Comparison of ENCODE assay signal across 1 cellular context in the genomic region with DNA sequence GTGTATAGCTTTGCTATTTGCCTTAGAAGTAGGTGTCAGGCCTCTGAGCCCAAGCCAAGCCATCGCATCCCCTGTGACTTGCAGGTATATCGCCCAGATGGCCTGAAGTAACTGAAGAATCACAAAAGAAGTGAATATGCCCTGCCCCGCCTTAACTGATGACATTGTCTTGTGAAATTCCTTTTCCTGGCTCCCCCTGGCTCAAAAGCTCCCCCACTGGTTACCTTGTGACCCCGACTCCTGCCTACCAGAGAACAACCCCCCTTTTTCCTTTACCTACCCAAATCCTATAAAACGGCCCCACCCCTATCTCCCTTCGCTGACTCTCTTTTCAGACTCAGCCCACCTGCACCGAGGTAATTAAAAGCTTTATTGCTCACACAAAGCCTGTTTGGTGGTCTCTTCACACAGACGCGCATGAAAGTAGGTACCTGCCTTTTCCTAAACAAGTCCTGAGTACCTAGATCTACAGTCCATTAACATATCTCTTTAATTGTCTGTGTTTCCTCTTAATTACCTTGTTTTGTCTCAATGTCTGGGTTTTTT.
TF ChIP-seq lines count a peak whose summit lies in the region.

No MANE protein-coding gene starts in this region.

TF ChIP-seq in H1, 55 proteins besides CTCF, POLR2A, EP300 and RAD21 (continued from another document):
- TF ChIP-seq RXRA (IDR thresholded peaks at IDR 0.05; ENCODE audit: insufficient read depth, low read depth, low read length) (0 out of 2 replicates have a peak, but pooled peaks have one; percentile 35), TEAD4 (IDR thresholded peaks at IDR 0.05; ENCODE audit: low read depth, low read length) (peak; percentile 56; the same call in 1 of the 2 replicates), POLR2AphosphoS5 (IDR thresholded peaks at IDR 0.05; ENCODE audit: low read depth, low read length) (peak; percentile 73; the same call in 1 of the 2 replicates), CHD2 (IDR thresholded peaks at IDR 0.05; ENCODE audit: low read length) (peak; percentile 55; the same call in 1 of the 2 replicates), NANOG (IDR thresholded peaks at IDR 0.05; ENCODE audit: insufficient read depth, low read depth, low read length, poor library complexity, severe bottlenecking) (peak; percentile 93), CEBPB (IDR thresholded peaks at IDR 0.05; ENCODE audit: low read depth, low read length) (peak; percentile 58)
- TF ChIP-seq, protein P1, sequence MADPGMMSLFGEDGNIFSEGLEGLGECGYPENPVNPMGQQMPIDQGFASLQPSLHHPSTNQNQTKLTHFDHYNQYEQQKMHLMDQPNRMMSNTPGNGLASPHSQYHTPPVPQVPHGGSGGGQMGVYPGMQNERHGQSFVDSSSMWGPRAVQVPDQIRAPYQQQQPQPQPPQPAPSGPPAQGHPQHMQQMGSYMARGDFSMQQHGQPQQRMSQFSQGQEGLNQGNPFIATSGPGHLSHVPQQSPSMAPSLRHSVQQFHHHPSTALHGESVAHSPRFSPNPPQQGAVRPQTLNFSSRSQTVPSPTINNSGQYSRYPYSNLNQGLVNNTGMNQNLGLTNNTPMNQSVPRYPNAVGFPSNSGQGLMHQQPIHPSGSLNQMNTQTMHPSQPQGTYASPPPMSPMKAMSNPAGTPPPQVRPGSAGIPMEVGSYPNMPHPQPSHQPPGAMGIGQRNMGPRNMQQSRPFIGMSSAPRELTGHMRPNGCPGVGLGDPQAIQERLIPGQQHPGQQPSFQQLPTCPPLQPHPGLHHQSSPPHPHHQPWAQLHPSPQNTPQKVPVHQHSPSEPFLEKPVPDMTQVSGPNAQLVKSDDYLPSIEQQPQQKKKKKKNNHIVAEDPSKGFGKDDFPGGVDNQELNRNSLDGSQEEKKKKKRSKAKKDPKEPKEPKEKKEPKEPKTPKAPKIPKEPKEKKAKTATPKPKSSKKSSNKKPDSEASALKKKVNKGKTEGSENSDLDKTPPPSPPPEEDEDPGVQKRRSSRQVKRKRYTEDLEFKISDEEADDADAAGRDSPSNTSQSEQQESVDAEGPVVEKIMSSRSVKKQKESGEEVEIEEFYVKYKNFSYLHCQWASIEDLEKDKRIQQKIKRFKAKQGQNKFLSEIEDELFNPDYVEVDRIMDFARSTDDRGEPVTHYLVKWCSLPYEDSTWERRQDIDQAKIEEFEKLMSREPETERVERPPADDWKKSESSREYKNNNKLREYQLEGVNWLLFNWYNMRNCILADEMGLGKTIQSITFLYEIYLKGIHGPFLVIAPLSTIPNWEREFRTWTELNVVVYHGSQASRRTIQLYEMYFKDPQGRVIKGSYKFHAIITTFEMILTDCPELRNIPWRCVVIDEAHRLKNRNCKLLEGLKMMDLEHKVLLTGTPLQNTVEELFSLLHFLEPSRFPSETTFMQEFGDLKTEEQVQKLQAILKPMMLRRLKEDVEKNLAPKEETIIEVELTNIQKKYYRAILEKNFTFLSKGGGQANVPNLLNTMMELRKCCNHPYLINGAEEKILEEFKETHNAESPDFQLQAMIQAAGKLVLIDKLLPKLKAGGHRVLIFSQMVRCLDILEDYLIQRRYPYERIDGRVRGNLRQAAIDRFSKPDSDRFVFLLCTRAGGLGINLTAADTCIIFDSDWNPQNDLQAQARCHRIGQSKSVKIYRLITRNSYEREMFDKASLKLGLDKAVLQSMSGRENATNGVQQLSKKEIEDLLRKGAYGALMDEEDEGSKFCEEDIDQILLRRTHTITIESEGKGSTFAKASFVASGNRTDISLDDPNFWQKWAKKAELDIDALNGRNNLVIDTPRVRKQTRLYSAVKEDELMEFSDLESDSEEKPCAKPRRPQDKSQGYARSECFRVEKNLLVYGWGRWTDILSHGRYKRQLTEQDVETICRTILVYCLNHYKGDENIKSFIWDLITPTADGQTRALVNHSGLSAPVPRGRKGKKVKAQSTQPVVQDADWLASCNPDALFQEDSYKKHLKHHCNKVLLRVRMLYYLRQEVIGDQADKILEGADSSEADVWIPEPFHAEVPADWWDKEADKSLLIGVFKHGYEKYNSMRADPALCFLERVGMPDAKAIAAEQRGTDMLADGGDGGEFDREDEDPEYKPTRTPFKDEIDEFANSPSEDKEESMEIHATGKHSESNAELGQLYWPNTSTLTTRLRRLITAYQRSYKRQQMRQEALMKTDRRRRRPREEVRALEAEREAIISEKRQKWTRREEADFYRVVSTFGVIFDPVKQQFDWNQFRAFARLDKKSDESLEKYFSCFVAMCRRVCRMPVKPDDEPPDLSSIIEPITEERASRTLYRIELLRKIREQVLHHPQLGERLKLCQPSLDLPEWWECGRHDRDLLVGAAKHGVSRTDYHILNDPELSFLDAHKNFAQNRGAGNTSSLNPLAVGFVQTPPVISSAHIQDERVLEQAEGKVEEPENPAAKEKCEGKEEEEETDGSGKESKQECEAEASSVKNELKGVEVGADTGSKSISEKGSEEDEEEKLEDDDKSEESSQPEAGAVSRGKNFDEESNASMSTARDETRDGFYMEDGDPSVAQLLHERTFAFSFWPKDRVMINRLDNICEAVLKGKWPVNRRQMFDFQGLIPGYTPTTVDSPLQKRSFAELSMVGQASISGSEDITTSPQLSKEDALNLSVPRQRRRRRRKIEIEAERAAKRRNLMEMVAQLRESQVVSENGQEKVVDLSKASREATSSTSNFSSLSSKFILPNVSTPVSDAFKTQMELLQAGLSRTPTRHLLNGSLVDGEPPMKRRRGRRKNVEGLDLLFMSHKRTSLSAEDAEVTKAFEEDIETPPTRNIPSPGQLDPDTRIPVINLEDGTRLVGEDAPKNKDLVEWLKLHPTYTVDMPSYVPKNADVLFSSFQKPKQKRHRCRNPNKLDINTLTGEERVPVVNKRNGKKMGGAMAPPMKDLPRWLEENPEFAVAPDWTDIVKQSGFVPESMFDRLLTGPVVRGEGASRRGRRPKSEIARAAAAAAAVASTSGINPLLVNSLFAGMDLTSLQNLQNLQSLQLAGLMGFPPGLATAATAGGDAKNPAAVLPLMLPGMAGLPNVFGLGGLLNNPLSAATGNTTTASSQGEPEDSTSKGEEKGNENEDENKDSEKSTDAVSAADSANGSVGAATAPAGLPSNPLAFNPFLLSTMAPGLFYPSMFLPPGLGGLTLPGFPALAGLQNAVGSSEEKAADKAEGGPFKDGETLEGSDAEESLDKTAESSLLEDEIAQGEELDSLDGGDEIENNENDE (IDR thresholded peaks at IDR 0.05; ENCODE audit: insufficient replicate concordance, low read length), result peak; percentile 56
TF ChIP-seq in H1: peak in this region for 11; not testable (repeated sequence) for 44.
